ENCODE assay signal across 34 cellular contexts in the genomic region with DNA sequence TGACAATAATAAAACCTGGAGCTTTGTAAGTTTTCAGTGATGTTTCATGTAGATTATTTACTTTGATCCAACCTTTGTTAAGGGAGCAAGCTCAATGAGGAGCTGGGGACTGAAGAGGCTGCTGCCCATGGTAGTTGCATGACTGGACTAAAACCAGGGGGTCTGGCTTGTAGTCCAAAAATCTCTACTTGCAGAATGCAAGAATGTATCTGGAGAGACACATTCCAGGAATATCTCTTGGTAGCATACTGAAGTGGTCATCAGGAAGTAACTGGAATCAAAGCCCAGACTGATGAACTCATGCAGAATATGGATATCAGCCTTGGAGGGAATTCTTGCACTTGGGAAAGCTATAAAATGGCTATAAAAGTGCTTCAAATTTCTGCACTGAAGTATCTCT. TPM values are rescaled to one million over a fixed set of nuclear protein-coding genes. Genes with fewer than 3 reads are reported as not detected.
A peak's percentile ranks its signal among the peaks of the same experiment; 100 is the strongest.
DNase-seq lines count a peak whose midpoint lies in the region; ATAC-seq and TF ChIP-seq lines count a peak whose summit lies in the region.
"Had no signal": no experiment of that assay in that cellular context is flagged by ENCODE, and none has a peak within 500 bp of the region (broad histone marks: within the 10 kb centered on the region; RNA-seq: fewer than 3 reads in every experiment).

No MANE protein-coding gene starts in this region.

- H3K4me2 ChIP-seq in PC-3 (ENCODE audit: low read length): peak overlapping the region; percentile 52

- CTCF ChIA-PET in MCF 10A (lab: Yijun Ruan, JAX) (interaction anchor here (0.6 to 13.0 kb wide), 7 partner anchors 24 to 167 kb away, joined by 3 to 74 read pairs (median 4); no protein-coding TSS in a partner anchor), PC-3 (lab: Charles Lee) (no interaction called here)

- H3K4me1 ChIP-seq in breast epithelium (peaks cover 0 to 8% of the 10 kb centered on the region in 2 donors), PC-3 (ENCODE audit: insufficient read depth, low read length) (peaks cover 46% of the 10 kb centered on the region), SJCRH30 (peaks cover 16% of the 10 kb centered on the region)

- H3K9me3 ChIP-seq in breast epithelium (no peaks in the 10 kb centered on the region), PC-3 (ENCODE audit: low read length) (no peaks in the 10 kb centered on the region), SJCRH30 (replicated peaks) (no peaks in the 10 kb centered on the region)
- H3K9me3 ChIP-seq: ascending aorta, esophagus muscularis mucosa, heart right ventricle, suprapubic skin, upper lobe of right lung had no signal

- no peaks in the 10 kb centered on the region for H3K79me2 ChIP-seq in PC-3 (ENCODE audit: low read length)

- H3F3A ChIP-seq in PC-3 (ENCODE audit: low read length, unreplicated experiment): peaks cover 1% of the 10 kb centered on the region

- H3K36me3 ChIP-seq in breast epithelium (no peaks in the 10 kb centered on the region), PC-3 (ENCODE audit: low read depth, low read length) (no peaks in the 10 kb centered on the region), SJCRH30 (no peaks in the 10 kb centered on the region)
- H3K36me3 ChIP-seq: ascending aorta, esophagus muscularis mucosa, heart right ventricle, suprapubic skin, upper lobe of right lung had no signal

- DNase-seq in MCF 10A (ENCODE audit: unreplicated experiment): no peak
- DNase-seq in breast epithelium (ENCODE audit: low spot score in 2 of 2): no peak
- peak; percentile 18 for DNase-seq in PC-3
- DNase-seq in fibroblast of the aortic adventitia (ENCODE audit: low read depth): peak; percentile 36
- peak; percentile 61 for DNase-seq in renal cortical epithelial cell (ENCODE audit: low read depth)
- no peak for DNase-seq in activated CD4-positive, CD25-positive, alpha-beta regulatory T cell treated with anti-CD3 and anti-CD28 coated beads, Interleukin-2, amount 50 U/mL, for 72 hours
- no peak for DNase-seq in SJCRH30
- DNase-seq: activated CD4-positive, alpha-beta T cell treated with anti-CD3 and anti-CD28 coated beads, Interleukin-2, amount 50 U/mL, for 4 hours; activated CD8-positive, alpha-beta memory T cell treated with anti-CD3 and anti-CD28 coated beads, Interleukin-2, amount 10 ng/mL, durations not matched to agents 7 days and 5 days; activated gamma-delta T cell; activated naive CD8-positive, alpha-beta T cell treated with anti-CD3 and anti-CD28 coated beads for 36 hours; activated T-cell treated with anti-CD3 and anti-CD28 coated beads, Interleukin-2, amount 50 U/mL, for 4 hours; CD8-positive, alpha-beta T cell; endodermal cell; heart right ventricle; IMR-90; mesendoderm; NCI-H146; NCI-H82; posterior cingulate gyrus; right cardiac atrium; RPMI8226; stimulated activated CD4-positive, alpha-beta T cell treated with anti-CD3 and anti-CD28 coated beads, Interleukin-1b, Interleukin-23, amount 100 ng/mL, for 48 hours; stimulated activated naive CD4-positive, alpha-beta T cell treated with Interleukin-2 at 50 U/mL for 16 hours; T-helper 1 cell; upper lobe of right lung had no signal

- no peak overlapping the region for H2AFZ ChIP-seq in PC-3 (ENCODE audit: low read length)

- H3K4me3 Mint-ChIP-seq in MCF 10A (ENCODE audit: unreplicated experiment): no peak overlapping the region
- H3K4me3 Mint-ChIP-seq: activated CD8-positive, alpha-beta memory T cell treated with anti-CD3 and anti-CD28 coated beads, Interleukin-2, amount 10 ng/mL, durations not matched to agents 7 days and 5 days; activated naive CD8-positive, alpha-beta T cell treated with anti-CD3 and anti-CD28 coated beads for 36 hours; activated T-cell treated with anti-CD3 and anti-CD28 coated beads, Interleukin-2, amount 50 U/mL, for 4 hours; CD8-positive, alpha-beta T cell; central memory CD8-positive, alpha-beta T cell; dendritic cell treated with granulocyte-macrophage colony-stimulating factor and Interleukin-4, amounts not matched to agents 40 ng/mL and 50 ng/mL, for 4 days; endodermal cell had no signal

- no peaks in the 10 kb centered on the region for H3K9me2 ChIP-seq in PC-3 (replicated peaks; ENCODE audit: low read length)

- POLR2A ChIA-PET in MCF 10A (lab: Yijun Ruan, JAX): interaction anchor here (0.6 to 3.1 kb wide), 4 partner anchors 7 to 837 kb away, joined by 3 to 20 read pairs (median 7); no protein-coding TSS in a partner anchor
- POLR2A ChIA-PET in PC-3 (lab: Charles Lee; ENCODE audit: unreplicated experiment): no interaction called here

- TF ChIP-seq CTCF in MCF 10A (IDR thresholded peaks at IDR 0.05; ENCODE audit: unreplicated experiment): no peak
- no peak for TF ChIP-seq CTCF in breast epithelium (IDR thresholded peaks at IDR 0.05)
- TF ChIP-seq CTCF in PC-3 (conservative IDR thresholded peaks at IDR 0.05; ENCODE audit: low read depth, low read length): no peak
- TF ChIP-seq CTCF in fibroblast of the aortic adventitia (IDR thresholded peaks at IDR 0.05; ENCODE audit: insufficient read depth, low read length): no peak

- 0 out of 2 replicates have a peak overlapping the region, but pooled peaks have one; percentile 40 for H3K9ac ChIP-seq in PC-3 (ENCODE audit: low read length)

- peak overlapping the region; percentile 57 for H3K27ac Mint-ChIP-seq in MCF 10A (ENCODE audit: low read depth, unreplicated experiment)
- H3K27ac Mint-ChIP-seq: activated naive CD8-positive, alpha-beta T cell treated with anti-CD3 and anti-CD28 coated beads for 36 hours; CD8-positive, alpha-beta T cell; endodermal cell had no signal

- no peaks in the 10 kb centered on the region for H3K27me3 Mint-ChIP-seq in MCF 10A (ENCODE audit: insufficient read depth, unreplicated experiment)
- H3K27me3 Mint-ChIP-seq: activated naive CD8-positive, alpha-beta T cell treated with anti-CD3 and anti-CD28 coated beads for 36 hours; central memory CD8-positive, alpha-beta T cell; dendritic cell treated with granulocyte-macrophage colony-stimulating factor and Interleukin-4, amounts not matched to agents 40 ng/mL and 50 ng/mL, for 4 days had no signal

- intact Hi-C loops in MCF 10A (cut with micrococcal nuclease): no loop called here
- intact Hi-C loops in breast epithelium (cut with DNase I; ENCODE audit: low total_unique reads): no loop called here
- intact Hi-C loops in PC-3 (cut with micrococcal nuclease): loop anchor here (5.0 kb wide), 1 partner anchor 41 kb away; no protein-coding TSS in a partner anchor

- H3K36me3 Mint-ChIP-seq in MCF 10A (ENCODE audit: insufficient read depth, unreplicated experiment): no peaks in the 10 kb centered on the region
- H3K36me3 Mint-ChIP-seq: activated CD8-positive, alpha-beta memory T cell treated with anti-CD3 and anti-CD28 coated beads, Interleukin-2, amount 10 ng/mL, durations not matched to agents 7 days and 5 days; activated naive CD8-positive, alpha-beta T cell treated with anti-CD3 and anti-CD28 coated beads for 36 hours; CD8-positive, alpha-beta T cell had no signal

- BruUV-seq in MCF 10A (replicated peaks; lab: Mats Ljungman, UMichigan): no TSS peak
- BruUV-seq in PC-3 (replicated peaks; lab: Mats Ljungman, UMichigan): no TSS peak

- ATAC-seq in PC-3: no peak
- no peak for ATAC-seq in GM18861 (IDR thresholded peaks at IDR 0.05; ENCODE audit: unreplicated experiment)
- ATAC-seq: activated CD8-positive, alpha-beta memory T cell treated with anti-CD3 and anti-CD28 coated beads, Interleukin-2, amount 10 ng/mL, durations not matched to agents 7 days and 5 days; activated T-cell treated with anti-CD3 and anti-CD28 coated beads, Interleukin-2, amount 50 U/mL, for 4 hours; CD8-positive, alpha-beta T cell; heart right ventricle; right cardiac atrium; upper lobe of right lung had no signal

- H4K20me1 ChIP-seq in PC-3 (ENCODE audit: low read length): no peaks in the 10 kb centered on the region

- H3K4me3 ChIP-seq in breast epithelium (no peak overlapping the region), PC-3 (ENCODE audit: low read length) (no peak overlapping the region), fibroblast of the aortic adventitia (ENCODE audit: low read depth, low read length) (no peak overlapping the region), SJCRH30 (no peak overlapping the region)
- H3K4me3 ChIP-seq: ascending aorta, esophagus muscularis mucosa, heart right ventricle, SK-N-MC, suprapubic skin, upper lobe of right lung had no signal

- no peak overlapping the region for H3K27ac ChIP-seq in breast epithelium
- H3K27ac ChIP-seq in PC-3 (ENCODE audit: low read length): peak overlapping the region; percentile 99
- H3K27ac ChIP-seq in SJCRH30: no peak overlapping the region
- H3K27ac ChIP-seq: 22Rv1, ascending aorta, esophagus muscularis mucosa, SK-N-MC, suprapubic skin had no signal

- H3K27me3 ChIP-seq in breast epithelium (no peaks in the 10 kb centered on the region), PC-3 (ENCODE audit: low read length) (no peaks in the 10 kb centered on the region), SJCRH30 (no peaks in the 10 kb centered on the region)
- H3K27me3 ChIP-seq: ascending aorta, esophagus muscularis mucosa, heart right ventricle, upper lobe of right lung had no signal

- H3K9me3 Mint-ChIP-seq in MCF 10A (ENCODE audit: unreplicated experiment): no peaks in the 10 kb centered on the region
- H3K9me3 Mint-ChIP-seq: activated naive CD8-positive, alpha-beta T cell treated with anti-CD3 and anti-CD28 coated beads for 36 hours; activated T-cell treated with anti-CD3 and anti-CD28 coated beads, Interleukin-2, amount 50 U/mL, for 4 hours; CD8-positive, alpha-beta T cell; central memory CD8-positive, alpha-beta T cell; dendritic cell treated with granulocyte-macrophage colony-stimulating factor and Interleukin-4, amounts not matched to agents 40 ng/mL and 50 ng/mL, for 4 days; endodermal cell had no signal

- peaks cover 26% of the 10 kb centered on the region for H3K4me1 Mint-ChIP-seq in MCF 10A (ENCODE audit: insufficient read depth, unreplicated experiment)
- H3K4me1 Mint-ChIP-seq: endodermal cell had no signal

- TF ChIP-seq POLR2A in breast epithelium (IDR thresholded peaks at IDR 0.05): no peak

RNA-seq across cellular contexts. Expression of a gene that starts 5.8 kb away (rescaled TPM):
- 26.7 and 27.7 TPM in 2 replicates for total RNA-seq in MCF 10A (2022)
- 100 to 1,000 TPM in 1 of 3 donors, 10 to 100 TPM in 2; 43.6 to 160 (median 56.9) TPM for total RNA-seq in breast epithelium
- total RNA-seq in PC-3 (2014; rRNA removed): 17.8 and 19.4 TPM in 2 replicates
- 0.33 and 0.99 TPM in 2 replicates for total RNA-seq in fibroblast of the aortic adventitia (ENCODE audit: low replicate concordance)
- 6.1 and 8.7 TPM in 2 replicates for total RNA-seq in renal cortical epithelial cell
- 1.7 and 2.1 TPM in 2 replicates for total RNA-seq in SJCRH30 (2014; rRNA removed; shearing (Covaris generic))

Comparison
In these comparisons a context has a peak if more than half of its experiments do, and no peak if none do; other contexts are left out.
1. DNase-seq: peak in PC-3 (single experiment), fibroblast of the aortic adventitia (single experiment) and renal cortical epithelial cell (single experiment); none in MCF 10A (single experiment), breast epithelium (0 of 2), activated CD4-positive, CD25-positive, alpha-beta regulatory T cell treated with anti-CD3 and anti-CD28 coated beads, Interleukin-2, amount 50 U/mL, for 72 hours (single experiment) and SJCRH30 (0 of 2).